ENCODE assay signal across 19 cellular contexts in the genomic region with DNA sequence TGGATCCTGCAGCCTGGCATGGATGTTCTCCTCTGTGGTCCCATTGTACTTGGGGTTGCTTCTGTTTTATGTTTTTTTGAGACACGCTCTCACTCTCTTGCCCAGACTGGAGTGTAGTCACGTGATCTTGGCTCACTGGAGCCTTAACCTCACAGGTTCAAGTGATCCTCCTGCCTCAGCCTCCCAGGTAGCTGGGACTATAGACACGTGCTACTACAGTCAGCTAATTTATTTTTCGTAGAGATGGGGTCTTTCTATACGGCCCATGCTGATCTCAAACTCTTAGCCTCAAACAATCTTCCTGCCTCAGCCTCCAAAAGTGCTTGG. TPM values are rescaled to one million over a fixed set of nuclear protein-coding genes. Genes with fewer than 3 reads are reported as not detected.
DNase-seq lines count a peak whose midpoint lies in the region; ATAC-seq, FAIRE-seq and TF ChIP-seq lines count a peak whose summit lies in the region.
"Had no signal": no experiment of that assay in that cellular context is flagged by ENCODE, and none has a peak within 500 bp of the region (broad histone marks: within the 10 kb centered on the region; RNA-seq: fewer than 3 reads in every experiment).

No MANE protein-coding gene starts in this region.

- no peaks in the 10 kb centered on the region for H3K9me2 ChIP-seq in GM23338 (ENCODE audit: insufficient read depth)

- intact Hi-C loops in naive thymus-derived CD4-positive, alpha-beta T cell (cut with micrococcal nuclease) = no loop called here

- POLR2A ChIA-PET in A549 (lab: Yijun Ruan, JAX) = no interaction called here
- POLR2A ChIA-PET in naive thymus-derived CD4-positive, alpha-beta T cell (lab: Charles Lee) = interaction anchor here (0.7 to 1.1 kb wide), 2 partner anchors 17 to 84 kb away, joined by 3 to 4 read pairs; no protein-coding TSS in a partner anchor

- H3K4me3 Mint-ChIP-seq in GM23338 (no peak overlapping the region), chondrocyte (ENCODE audit: unreplicated experiment) (no peak overlapping the region)
- H3K4me3 Mint-ChIP-seq in naive thymus-derived CD4-positive, alpha-beta T cell = no peak overlapping the region
- H3K4me3 Mint-ChIP-seq: activated T-helper 1 cell treated with anti-CD3 and anti-CD28 coated beads, Interleukin-12 subunit alpha, Interleukin-12 subunit beta, Interleukin-2, Interleukin-4 antibody, amounts not matched to agents 30 ng/mL and 10 ng/mL and 1 ng/mL, durations not matched to agents 14 hours and 24 hours and 36 hours; CD8-positive, alpha-beta memory T cell; WTC11 had no signal

- H2AFZ ChIP-seq in GM23338 = peak overlapping the region; percentile 33; the same call in 1 of the 2 replicates

- peaks cover 8% of the 10 kb centered on the region for H3K27me3 Mint-ChIP-seq in GM23338 (ENCODE audit: insufficient read depth, low read depth, poor library complexity)
- H3K27me3 Mint-ChIP-seq in chondrocyte (ENCODE audit: low read depth) = no peaks in the 10 kb centered on the region
- H3K27me3 Mint-ChIP-seq in naive thymus-derived CD4-positive, alpha-beta T cell = no peaks in the 10 kb centered on the region
- H3K27me3 Mint-ChIP-seq: CD8-positive, alpha-beta memory T cell; IgD-negative memory B cell had no signal

- H3K4me1 ChIP-seq in A549 (peaks cover 52% of the 10 kb centered on the region), GM23338 (ENCODE audit: insufficient read depth) (no peaks in the 10 kb centered on the region)
- H3K4me1 ChIP-seq in naive thymus-derived CD4-positive, alpha-beta T cell (ENCODE audit: control insufficient read depth in 2 of 2, insufficient read depth in 2 of 2, low read length in 2 of 2) = peaks cover 5 to 8% of the 10 kb centered on the region in 2 donors

- FAIRE-seq in A549 (lab: Jason Lieb, UNC) = no peak

- TF ChIP-seq EP300 in A549 (IDR thresholded peaks at IDR 0.05) = no peak

- H3K4me2 ChIP-seq in A549 (peak overlapping the region; percentile 54; the same call in 2 of the 3 replicates), GM23338 (no peak overlapping the region)

- H3K36me3 ChIP-seq in GM23338 (ENCODE audit: insufficient read depth) = no peaks in the 10 kb centered on the region
- H3K36me3 ChIP-seq in naive thymus-derived CD4-positive, alpha-beta T cell (ENCODE audit: control insufficient read depth in 2 of 3, insufficient read depth in 3 of 3, low read length in 3 of 3) = no peaks in the 10 kb centered on the region
- H3K36me3 ChIP-seq: esophagus squamous epithelium had no signal

- H3K4me1 Mint-ChIP-seq in GM23338 (peaks cover 21% of the 10 kb centered on the region), chondrocyte (ENCODE audit: low read depth) (peaks cover 33% of the 10 kb centered on the region)
- H3K4me1 Mint-ChIP-seq in naive thymus-derived CD4-positive, alpha-beta T cell = peaks cover 21 to 37% (median 29%) of the 10 kb centered on the region in 7 donors

- no peak for TF ChIP-seq RAD21 in A549 (conservative IDR thresholded peaks at IDR 0.05 in 1 of 2, IDR thresholded peaks at IDR 0.05 in 1 of 2)

- H3K27ac Mint-ChIP-seq in GM23338 = peak overlapping the region; percentile 61
- H3K27ac Mint-ChIP-seq in chondrocyte (ENCODE audit: unreplicated experiment) = peak overlapping the region; percentile 98
- peak overlapping the region in 5 of 9 donors; percentile 5 to 50 (median 16) for H3K27ac Mint-ChIP-seq in naive thymus-derived CD4-positive, alpha-beta T cell
- H3K27ac Mint-ChIP-seq: activated T-helper 1 cell treated with anti-CD3 and anti-CD28 coated beads, Interleukin-12 subunit alpha, Interleukin-12 subunit beta, Interleukin-2, Interleukin-4 antibody, amounts not matched to agents 30 ng/mL and 10 ng/mL and 1 ng/mL, durations not matched to agents 14 hours and 24 hours and 36 hours had no signal

- no peaks in the 10 kb centered on the region for H3K79me2 ChIP-seq in GM23338 (replicated peaks; ENCODE audit: insufficient read depth)

- WGBS in A549 (ENCODE audit: missing lambda C conversion rate) = 86% methylated on average over 2 of the region's 5 CpGs

- H3K36me3 Mint-ChIP-seq in GM23338 (ENCODE audit: low read depth) (no peaks in the 10 kb centered on the region), chondrocyte (ENCODE audit: low read depth) (no peaks in the 10 kb centered on the region)
- H3K36me3 Mint-ChIP-seq in naive thymus-derived CD4-positive, alpha-beta T cell = peaks cover 0 to 4% (median 0%) of the 10 kb centered on the region in 5 donors
- H3K36me3 Mint-ChIP-seq: CD8-positive, alpha-beta memory T cell; IgD-negative memory B cell; WTC11 had no signal

- TF ChIP-seq POLR2A in A549 (IDR thresholded peaks at IDR 0.05; ENCODE audit: low read length) = no peak

- no peaks in the 10 kb centered on the region for H4K20me1 ChIP-seq in GM23338 (replicated peaks; ENCODE audit: insufficient read depth)

- H3F3A ChIP-seq in GM23338 (replicated peaks; ENCODE audit: low read depth) = no peaks in the 10 kb centered on the region

- H3K4me3 ChIP-seq in A549 (no peak overlapping the region), GM23338 (no peak overlapping the region)
- no peak overlapping the region for H3K4me3 ChIP-seq in naive thymus-derived CD4-positive, alpha-beta T cell (ENCODE audit: low read length)
- H3K4me3 ChIP-seq: esophagus squamous epithelium, lung had no signal

- peak overlapping the region; percentile 69 to 85 for H3K27ac ChIP-seq in A549
- H3K27ac ChIP-seq in GM23338 (ENCODE audit: low read depth) = no peak overlapping the region
- no peak overlapping the region for H3K27ac ChIP-seq in naive thymus-derived CD4-positive, alpha-beta T cell (ENCODE audit: low read depth, low read length)

- no peaks in the 10 kb centered on the region for H3K27me3 ChIP-seq in GM23338 (ENCODE audit: insufficient read depth)
- H3K27me3 ChIP-seq in naive thymus-derived CD4-positive, alpha-beta T cell (ENCODE audit: control insufficient read depth in 2 of 2, insufficient read depth in 2 of 2, low read length in 2 of 2) = no peaks in the 10 kb centered on the region
- H3K27me3 ChIP-seq: esophagus squamous epithelium had no signal

- H3K9me3 Mint-ChIP-seq in GM23338 (no peaks in the 10 kb centered on the region), chondrocyte (ENCODE audit: low read depth) (no peaks in the 10 kb centered on the region)
- H3K9me3 Mint-ChIP-seq in naive thymus-derived CD4-positive, alpha-beta T cell = no peaks in the 10 kb centered on the region
- H3K9me3 Mint-ChIP-seq: activated T-helper 1 cell treated with anti-CD3 and anti-CD28 coated beads, Interleukin-12 subunit alpha, Interleukin-12 subunit beta, Interleukin-2, Interleukin-4 antibody, amounts not matched to agents 30 ng/mL and 10 ng/mL and 1 ng/mL, durations not matched to agents 14 hours and 24 hours and 36 hours; CD8-positive, alpha-beta memory T cell; IgD-negative memory B cell; WTC11 had no signal

- H3K9me3 ChIP-seq in A549 = no peaks in the 10 kb centered on the region
- no peaks in the 10 kb centered on the region for H3K9me3 ChIP-seq in naive thymus-derived CD4-positive, alpha-beta T cell (ENCODE audit: control insufficient read depth in 2 of 3, low read length in 3 of 3)
- H3K9me3 ChIP-seq: esophagus squamous epithelium had no signal

- TF ChIP-seq CTCF in A549 (IDR thresholded peaks at IDR 0.05) = no peak
- no peak for TF ChIP-seq CTCF in GM23338 (conservative IDR thresholded peaks at IDR 0.05; ENCODE audit: low read depth in 2 of 2)
- TF ChIP-seq CTCF in chondrocyte (IDR thresholded peaks at IDR 0.05) = no peak

- ATAC-seq in A549 = no peak
- no peak for ATAC-seq in GM23338
- ATAC-seq in naive thymus-derived CD4-positive, alpha-beta T cell = no peak
- ATAC-seq in GM21367 (IDR thresholded peaks at IDR 0.05; ENCODE audit: unreplicated experiment) = no peak
- ATAC-seq in HG02885 (IDR thresholded peaks at IDR 0.05; ENCODE audit: poor library complexity, unreplicated experiment) = no peak
- ATAC-seq: stimulated activated naive CD8-positive, alpha-beta T cell treated with anti-CD3 and anti-CD28 coated beads, Interleukin-15, Interleukin-2, amounts not matched to agents 100 U/mL and 50 U/mL, for 24 hours had no signal

- DNase-seq in A549 (ENCODE audit: low read depth in 1 of 2, low spot score in 1 of 2) = no peak
- no peak for DNase-seq in GM23338 (ENCODE audit: low spot score)
- no peak for DNase-seq in chondrocyte (ENCODE audit: low spot score)
- no peak for DNase-seq in naive thymus-derived CD4-positive, alpha-beta T cell
- no peak for DNase-seq in activated CD4-positive, CD25-positive, alpha-beta regulatory T cell (lab: John Stamatoyannopoulos, UW)
- no peak for DNase-seq in superior temporal gyrus (ENCODE audit: extremely low spot score)
- DNase-seq: caudate nucleus; CD8-positive, alpha-beta memory T cell; esophagus squamous epithelium; GOT3; head of caudate nucleus; NCI-H1930; stimulated activated naive CD8-positive, alpha-beta T cell treated with anti-CD3 and anti-CD28 coated beads, Interleukin-15, Interleukin-2, amounts not matched to agents 100 U/mL and 50 U/mL, for 24 hours had no signal

- CTCF ChIA-PET in A549 (lab: Yijun Ruan, JAX) = interaction anchor here (1.4 kb wide), 1 partner anchor 13 kb away, joined by 4 read pairs; no protein-coding TSS in a partner anchor
- CTCF ChIA-PET in naive thymus-derived CD4-positive, alpha-beta T cell (lab: Charles Lee) = interaction anchor here (0.8 kb wide), 1 partner anchor 43 kb away, joined by 3 read pairs; no protein-coding TSS in a partner anchor

TF ChIP-seq in A549, 52 proteins besides CTCF, POLR2A, EP300 and RAD21:
- TF ChIP-seq NR3C1 (IDR thresholded peaks at IDR 0.05) = no peak
- no peak for TF ChIP-seq PHF8 (IDR thresholded peaks at IDR 0.05; ENCODE audit: borderline replicate concordance, low read depth)
- no peak for TF ChIP-seq MYC (IDR thresholded peaks at IDR 0.05; ENCODE audit: borderline replicate concordance, low read length)
- no peak for TF ChIP-seq MAFK (IDR thresholded peaks at IDR 0.05; ENCODE audit: partially characterized antibody)

TF ChIP-seq in GM23338, 12 proteins besides CTCF, POLR2A, EP300 and RAD21:
- TF ChIP-seq NANOG (IDR thresholded peaks at IDR 0.05; ENCODE audit: borderline replicate concordance) = no peak

RNA-seq across cellular contexts. Expression of gene MYH9, which starts 10.0 kb away (rescaled TPM):
- polyA plus RNA-seq in A549 (2011; rRNA removed) (92.1 and 162 TPM in 2 replicates), A549 (2017; fragmentation: RNase III; extraction: RNeasy Plus Mini Kit Qiagen cat#74134 plus additional on column Dnase treatment) (158 to 215 TPM (median 167 TPM) in 3 replicates), GM23338 (2016; fragmentation: Nextera tagmentation; extraction: Ambion mirVana) (55.4 and 58.4 TPM in 2 replicates)
- 112 and 118 TPM in 2 replicates for polyA plus RNA-seq in A549 (2012; cell fraction: cytosol; rRNA removed)
- polyA plus RNA-seq in A549 (2012; cell fraction: nucleus; rRNA removed) = 202 and 239 TPM in 2 replicates
- polyA minus RNA-seq in A549 (2011; rRNA and poly(A)+ RNA removed) = 460 and 534 TPM in 2 replicates
- 204 and 233 TPM in 2 replicates for total RNA-seq in GM23338 (2014; rRNA removed; shearing (Covaris generic))
- 1,046 to 1,908 TPM (median 1,853 TPM) in 3 replicates for total RNA-seq in chondrocyte
- total RNA-seq in naive thymus-derived CD4-positive, alpha-beta T cell = 100 to 1,000 TPM; 650 to 900 (median 803) TPM
- 100 to 1,000 TPM in 1 of 2 donors, 10 to 100 TPM in 1; 95.5 to 501 TPM for polyA plus RNA-seq in naive thymus-derived CD4-positive, alpha-beta T cell

Comparison
In these comparisons a context has a peak if more than half of its experiments do, and no peak if none do; other contexts are left out.
1. H3K27ac ChIP-seq: peak in A549 (2 of 2); none in GM23338 (single experiment) and naive thymus-derived CD4-positive, alpha-beta T cell (single experiment).
2. H3K27ac Mint-ChIP-seq: peak in every context shown above with its lines; median percentile 98 in chondrocyte; 61 in GM23338; 16 in naive thymus-derived CD4-positive, alpha-beta T cell.